Comparison of ENCODE assay signal across 1 cellular context in the genomic region with DNA sequence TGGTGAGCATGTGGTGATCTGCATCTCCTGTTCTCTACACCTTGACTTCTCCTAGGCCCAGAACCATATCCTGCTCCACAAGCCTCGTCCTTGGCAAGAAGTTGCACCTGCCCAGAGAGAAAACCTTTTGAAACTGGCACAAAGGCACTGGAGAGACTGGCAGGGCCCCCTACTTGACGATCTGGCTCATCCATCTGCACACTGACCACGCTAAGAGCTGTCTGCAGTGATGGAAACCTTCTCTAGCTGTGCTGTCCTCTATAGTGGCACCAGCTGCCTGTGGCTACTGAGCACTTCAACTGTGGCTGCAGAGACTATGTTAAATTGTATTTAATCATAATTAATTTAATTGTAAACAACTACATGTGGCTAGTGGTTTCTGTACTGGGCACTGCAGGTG.
TF ChIP-seq lines count a peak whose summit lies in the region.

No MANE protein-coding gene starts in this region.

TF ChIP-seq in H1, 55 proteins besides CTCF, POLR2A, EP300 and RAD21:
- TF ChIP-seq CBX8 (IDR thresholded peaks at IDR 0.05; ENCODE audit: borderline replicate concordance, low read depth, low read length) (no peak), CHD2 (IDR thresholded peaks at IDR 0.05; ENCODE audit: low read length) (no peak)
